In genomic region chr2:204069804-204070203, GRCh38 we compare ENCODE assay signal across 16 cellular contexts.
DNase-seq lines count a peak whose midpoint lies in the region; ATAC-seq, FAIRE-seq and TF ChIP-seq lines count a peak whose summit lies in the region.
"Had no signal": no experiment of that assay in that cellular context is flagged by ENCODE, and none has a peak within 500 bp of the region (broad histone marks: within the 10 kb centered on the region; RNA-seq: fewer than 3 reads in every experiment).

No MANE protein-coding gene starts in this region.

- H4K20me1 ChIP-seq in endothelial cell of umbilical vein (replicated peaks; ENCODE audit: control insufficient read depth, extremely low read depth, insufficient read depth, low read length) (no peaks in the 10 kb centered on the region), neural cell (ENCODE audit: insufficient read depth) (no peaks in the 10 kb centered on the region)
- H4K20me1 ChIP-seq: BLaER1 treated with 17β-estradiol and CSF1 and Interleukin-3, amounts not matched to agents 10 nM and 100 nM had no signal

- peaks cover 9% of the 10 kb centered on the region for H3K9me3 Mint-ChIP-seq in progenitor cell of endocrine pancreas (ENCODE audit: low read depth)
- H3K9me3 Mint-ChIP-seq: CD4-positive, CD25-positive, alpha-beta regulatory T cell had no signal

- H3K4me2 ChIP-seq in endothelial cell of umbilical vein (ENCODE audit: insufficient read depth, low read length) = no peak overlapping the region
- H3K4me2 ChIP-seq in neural cell (ENCODE audit: low read length) = no peak overlapping the region
- H3K4me2 ChIP-seq: BLaER1 treated with 17β-estradiol and CSF1 and Interleukin-3, amounts not matched to agents 10 nM and 100 nM had no signal

- H3K79me2 ChIP-seq in endothelial cell of umbilical vein (ENCODE audit: control insufficient read depth, insufficient read depth, low read length) (no peaks in the 10 kb centered on the region), neural cell (replicated peaks; ENCODE audit: insufficient read depth, low read length) (no peaks in the 10 kb centered on the region)

- no peak for TF ChIP-seq EP300 in neural cell (conservative IDR thresholded peaks at IDR 0.05; ENCODE audit: poor library complexity, severe bottlenecking)

- intact Hi-C loops in endothelial cell of umbilical vein (cut with micrococcal nuclease) (no loop called here), uterus (cut with DNase I; ENCODE audit: low total_unique reads) (no loop called here)

- H3K9me3 ChIP-seq in endothelial cell of umbilical vein (replicated peaks; ENCODE audit: control insufficient read depth, insufficient read depth, low read length) (no peaks in the 10 kb centered on the region), neural cell (ENCODE audit: low read length) (no peaks in the 10 kb centered on the region), uterus (no peaks in the 10 kb centered on the region)

- no peaks in the 10 kb centered on the region for H3K9me2 ChIP-seq in neural cell (ENCODE audit: insufficient read depth, low read length)

- no peaks in the 10 kb centered on the region for H3K36me3 ChIP-seq in endothelial cell of umbilical vein (ENCODE audit: control insufficient read depth in 2 of 2, extremely low read depth in 1 of 2, insufficient read depth in 2 of 2, low read length in 2 of 2)
- H3K36me3 ChIP-seq in neural cell (ENCODE audit: insufficient read depth, low read length) = no peaks in the 10 kb centered on the region
- no peaks in the 10 kb centered on the region for H3K36me3 ChIP-seq in uterus
- H3K36me3 ChIP-seq: BLaER1 treated with 17β-estradiol and CSF1 and Interleukin-3, amounts not matched to agents 10 nM and 100 nM had no signal

- H3K27me3 ChIP-seq in endothelial cell of umbilical vein (ENCODE audit: control insufficient read depth in 2 of 2, insufficient read depth in 2 of 2, low read length in 2 of 2) (peaks cover 11 to 15% of the 10 kb centered on the region in 2 experiments), neural cell (ENCODE audit: insufficient read depth, low read depth, low read length) (no peaks in the 10 kb centered on the region), uterus (no peaks in the 10 kb centered on the region)
- H3K27me3 ChIP-seq: BLaER1 treated with 17β-estradiol and CSF1 and Interleukin-3, amounts not matched to agents 10 nM and 100 nM had no signal

- no peaks in the 10 kb centered on the region for H3K36me3 Mint-ChIP-seq in progenitor cell of endocrine pancreas (ENCODE audit: insufficient read depth)
- H3K36me3 Mint-ChIP-seq: CD4-positive, CD25-positive, alpha-beta regulatory T cell had no signal

- H3K4me3 Mint-ChIP-seq in progenitor cell of endocrine pancreas (ENCODE audit: low read depth) = no peak overlapping the region
- H3K4me3 Mint-ChIP-seq: CD4-positive, CD25-positive, alpha-beta regulatory T cell had no signal

- H3K27me3 Mint-ChIP-seq in progenitor cell of endocrine pancreas = no peaks in the 10 kb centered on the region

- no peaks in the 10 kb centered on the region for H3F3A ChIP-seq in neural cell (ENCODE audit: insufficient read depth, low read length, poor library complexity, severe bottlenecking)

- H3K27ac Mint-ChIP-seq in progenitor cell of endocrine pancreas = no peak overlapping the region
- H3K27ac Mint-ChIP-seq: CD4-positive, CD25-positive, alpha-beta regulatory T cell had no signal

- peak overlapping the region; percentile 13 for H2AFZ ChIP-seq in endothelial cell of umbilical vein (ENCODE audit: low read depth, low read length)
- no peak overlapping the region for H2AFZ ChIP-seq in neural cell (ENCODE audit: low read depth, low read length)
- H2AFZ ChIP-seq: GM23248 had no signal

- no peak for FAIRE-seq in endothelial cell of umbilical vein (lab: Jason Lieb, UNC)

- H3K9ac ChIP-seq in endothelial cell of umbilical vein (replicated peaks; ENCODE audit: extremely low read depth, insufficient read depth, low read length) = no peak overlapping the region
- H3K9ac ChIP-seq in neural cell (ENCODE audit: low read length) = no peak overlapping the region
- H3K9ac ChIP-seq: BLaER1 treated with 17β-estradiol and CSF1 and Interleukin-3, amounts not matched to agents 10 nM and 100 nM; GM23248 had no signal

- no TSS peak for BruUV-seq in endothelial cell of umbilical vein (replicated peaks; lab: Mats Ljungman, UMichigan)

- TF ChIP-seq POLR2A in endothelial cell of umbilical vein (IDR thresholded peaks at IDR 0.05; ENCODE audit: low read depth, low read length) = no peak
- TF ChIP-seq POLR2A in uterus (IDR thresholded peaks at IDR 0.05) = no peak

- ATAC-seq in left lobe of liver = no peak

- dilution Hi-C loops in endothelial cell of umbilical vein (cut with MboI; ENCODE audit: extremely low pct_ligation_motif_present, low sequenced_read_pairs) = no loop called here

- CTCF ChIA-PET in HEK293T (lab: Yijun Ruan, JAX) = interaction anchor here (0.8 kb wide), 1 partner anchor 157 kb away, joined by 4 read pairs; no protein-coding TSS in a partner anchor
- CTCF ChIA-PET in endothelial cell of umbilical vein (lab: Charles Lee) = interaction anchor here (0.9 to 1.5 kb wide), 3 partner anchors 11 to 108 kb away, joined by 3 to 7 read pairs (median 3); no protein-coding TSS in a partner anchor

- DNase-seq in A172 (ENCODE audit: low spot score) (peak; percentile 14), HEK293T (ENCODE audit: extremely low spot score) (peak; percentile 28), endothelial cell of umbilical vein (ENCODE audit: low read depth, low spot score) (no peak), progenitor cell of endocrine pancreas (ENCODE audit: low spot score, unreplicated experiment) (no peak), uterus (no peak), NCI-H1048 (lab: John Stamatoyannopoulos, UW) (no peak), left lobe of liver (ENCODE audit: low spot score) (no peak)
- DNase-seq: 8988T; ACHN; Calu3; CD4-positive, CD25-positive, alpha-beta regulatory T cell; DMS 273 treated with DMSO at 0.1 percent for 48 hours; GM23248; H7 had no signal

- POLR2A ChIA-PET in HEK293T (lab: Yijun Ruan, JAX) (no interaction called here), endothelial cell of umbilical vein (lab: Charles Lee) (no interaction called here)

- no peaks in the 10 kb centered on the region for H3K9me1 ChIP-seq in endothelial cell of umbilical vein (replicated peaks; ENCODE audit: control insufficient read depth, extremely low read depth, insufficient read depth, low read length)

- H3K4me1 ChIP-seq in endothelial cell of umbilical vein (ENCODE audit: control insufficient read depth, extremely low read depth, insufficient read depth, low read length) = no peaks in the 10 kb centered on the region
- H3K4me1 ChIP-seq in uterus = no peaks in the 10 kb centered on the region
- H3K4me1 ChIP-seq: BLaER1 treated with 17β-estradiol and CSF1 and Interleukin-3, amounts not matched to agents 10 nM and 100 nM had no signal

- TF ChIP-seq RAD21 in neural cell (conservative IDR thresholded peaks at IDR 0.05) = no peak

- no peak for TF ChIP-seq CTCF in endothelial cell of umbilical vein (IDR thresholded peaks at IDR 0.05; ENCODE audit: extremely low read depth in 1 of 2, insufficient read depth in 1 of 2, low read depth in 1 of 2, low read length in 2 of 2)
- TF ChIP-seq CTCF in neural cell (IDR thresholded peaks at IDR 0.05; ENCODE audit: poor library complexity, severe bottlenecking) = no peak
- TF ChIP-seq CTCF in progenitor cell of endocrine pancreas (IDR thresholded peaks at IDR 0.05; ENCODE audit: unreplicated experiment) = no peak
- TF ChIP-seq CTCF in uterus (IDR thresholded peaks at IDR 0.05) = no peak

- H3K4me3 ChIP-seq in endothelial cell of umbilical vein (replicated peaks in 1 of 3; ENCODE audit: insufficient read depth in 1 of 3, low read depth in 1 of 3, low read length in 3 of 3) (no peak overlapping the region), neural cell (ENCODE audit: low read length) (no peak overlapping the region), uterus (no peak overlapping the region)
- H3K4me3 ChIP-seq: BLaER1 treated with 17β-estradiol and CSF1 and Interleukin-3, amounts not matched to agents 10 nM and 100 nM; GM23248 had no signal

- H3K27ac ChIP-seq in endothelial cell of umbilical vein (ENCODE audit: insufficient read depth, low read depth, low read length) = no peak overlapping the region
- no peak overlapping the region for H3K27ac ChIP-seq in neural cell (ENCODE audit: low read length)
- no peak overlapping the region for H3K27ac ChIP-seq in uterus
- H3K27ac ChIP-seq: BLaER1 treated with 17β-estradiol and CSF1 and Interleukin-3, amounts not matched to agents 10 nM and 100 nM; GM23248 had no signal

- H3K4me1 Mint-ChIP-seq in progenitor cell of endocrine pancreas (ENCODE audit: low read depth) = peaks cover 9% of the 10 kb centered on the region

TF ChIP-seq in HEK293T, 16 proteins besides CTCF, POLR2A, EP300 and RAD21 (continues in another document):
- TF ChIP-seq LEF1 (IDR thresholded peaks at IDR 0.05; ENCODE audit: borderline replicate concordance) (no peak), ELF4 (IDR thresholded peaks at IDR 0.05) (no peak), L3MBTL2 (conservative IDR thresholded peaks at IDR 0.05) (no peak)

TF ChIP-seq in endothelial cell of umbilical vein, 7 proteins besides CTCF, POLR2A, EP300 and RAD21:
- no peak for TF ChIP-seq MYC (IDR thresholded peaks at IDR 0.05; ENCODE audit: low read depth, low read length)

TF ChIP-seq in neural cell, 6 proteins besides CTCF, POLR2A, EP300 and RAD21 (continues in another document):
- TF ChIP-seq MXI1 (conservative IDR thresholded peaks at IDR 0.05; ENCODE audit: poor library complexity, severe bottlenecking) (no peak), REST (IDR thresholded peaks at IDR 0.05; ENCODE audit: borderline replicate concordance) (peak; percentile 23)

Comparison
In these comparisons a context has a peak if more than half of its experiments do, and no peak if none do; other contexts are left out.
1. DNase-seq: peak in A172 (single experiment) and HEK293T (single experiment); none in endothelial cell of umbilical vein (single experiment), progenitor cell of endocrine pancreas (single experiment), uterus (0 of 2), NCI-H1048 (single experiment) and left lobe of liver (single experiment).